Comparison of ENCODE assay signal across 18 cellular contexts in genomic region chr13:109760951-109761350, GRCh38. TPM values are rescaled to one million over a fixed set of nuclear protein-coding genes. Genes with fewer than 3 reads are reported as not detected.
DNase-seq lines count a peak whose midpoint lies in the region; ATAC-seq and TF ChIP-seq lines count a peak whose summit lies in the region.
"Had no signal": no experiment of that assay in that cellular context is flagged by ENCODE, and none has a peak within 500 bp of the region (broad histone marks: within the 10 kb centered on the region; RNA-seq: fewer than 3 reads in every experiment).

No MANE protein-coding gene starts in this region.

- H3K9me2 ChIP-seq in MM.1S (replicated peaks; ENCODE audit: insufficient read depth, low read length) (no peaks in the 10 kb centered on the region), PC-9 (ENCODE audit: insufficient read depth) (no peaks in the 10 kb centered on the region)

- H3K4me1 ChIP-seq in BLaER1 treated with 17β-estradiol and CSF1 and Interleukin-3, amounts not matched to agents 10 nM and 100 nM: peaks cover 22 to 87% (median 72%) of the 10 kb centered on the region in 10 experiments
- H3K4me1 ChIP-seq in esophagus muscularis mucosa: peaks cover 50 to 83% (median 74%) of the 10 kb centered on the region in 4 donors
- H3K4me1 ChIP-seq in psoas muscle: peaks cover 22% of the 10 kb centered on the region
- no peaks in the 10 kb centered on the region for H3K4me1 ChIP-seq in MM.1S (ENCODE audit: low read length)
- H3K4me1 ChIP-seq in PC-9 (replicated peaks; ENCODE audit: insufficient read depth): peaks cover 26% of the 10 kb centered on the region

- intact Hi-C loops in esophagus muscularis mucosa (cut with DNase I) (no loop called here), psoas muscle (cut with DNase I) (no loop called here), PC-9 (cut with micrococcal nuclease; ENCODE audit: unreplicated experiment) (no loop called here)

- peak overlapping the region; percentile 9 for H3K27ac Mint-ChIP-seq in T-helper 17 cell

- DNase-seq in T-helper 17 cell (no peak), esophagus muscularis mucosa (ENCODE audit: extremely low spot score) (peak; percentile 81), psoas muscle (no peak), NK-92 (lab: John Stamatoyannopoulos, UW; ENCODE audit: unreplicated experiment) (no peak), MM.1S (no peak), PC-9 (no peak)
- DNase-seq: CD4-positive, alpha-beta memory T cell; COR-L47; DMS53; NCI-H1694; NCI-H2029 treated with DMSO at 0.1 percent for 48 hours; NCI-H446 treated with DMSO at 0.1 percent for 48 hours; NCI-H82; SJCRH30 had no signal

- H3K27me3 ChIP-seq in BLaER1 treated with 17β-estradiol and CSF1 and Interleukin-3, amounts not matched to agents 10 nM and 100 nM: no peaks in the 10 kb centered on the region
- H3K27me3 ChIP-seq in esophagus muscularis mucosa (no peaks in the 10 kb centered on the region), psoas muscle (ENCODE audit: insufficient read depth in 3 of 3, low read length in 2 of 3) (no peaks in the 10 kb centered on the region), MM.1S (replicated peaks; ENCODE audit: insufficient read depth, low read length) (no peaks in the 10 kb centered on the region), PC-9 (ENCODE audit: insufficient read depth, low read depth) (no peaks in the 10 kb centered on the region)
- H3K27me3 ChIP-seq: SJCRH30 had no signal

- H3K79me2 ChIP-seq in MM.1S (ENCODE audit: low read length) (peaks cover 71% of the 10 kb centered on the region), PC-9 (ENCODE audit: low read depth) (peaks cover 100% of the 10 kb centered on the region)

- H3K4me3 Mint-ChIP-seq in T-helper 17 cell: no peak overlapping the region

- H3F3A ChIP-seq in MM.1S (ENCODE audit: insufficient read depth, low read length) (no peaks in the 10 kb centered on the region), PC-9 (ENCODE audit: insufficient read depth, low read depth) (peaks cover 84% of the 10 kb centered on the region)

- no peak for TF ChIP-seq CTCF in esophagus muscularis mucosa (IDR thresholded peaks at IDR 0.05)
- TF ChIP-seq CTCF in psoas muscle (IDR thresholded peaks at IDR 0.05): no peak
- TF ChIP-seq CTCF in MM.1S (IDR thresholded peaks at IDR 0.05; ENCODE audit: low read length): no peak
- no peak for TF ChIP-seq CTCF in PC-9 (conservative IDR thresholded peaks at IDR 0.05)

- no peak for TF ChIP-seq POLR2A in esophagus muscularis mucosa (IDR thresholded peaks at IDR 0.05; ENCODE audit: low read depth)

- CTCF ChIA-PET in PC-9 (lab: Charles Lee): no interaction called here

- WGBS in esophagus muscularis mucosa: 79% methylated on average over 6 of the region's 8 CpGs
- 76 to 87% (median 77%) methylated on average over 8 of the region's 8 CpGs for WGBS in psoas muscle, 3 donors

- H3K36me3 ChIP-seq in BLaER1 treated with 17β-estradiol and CSF1 and Interleukin-3, amounts not matched to agents 10 nM and 100 nM: peaks cover 25 to 89% (median 53%) of the 10 kb centered on the region in 11 experiments
- H3K36me3 ChIP-seq in esophagus muscularis mucosa: peaks cover 3 to 8% (median 7%) of the 10 kb centered on the region in 4 donors
- peaks cover 0 to 1% of the 10 kb centered on the region in 2 donors for H3K36me3 ChIP-seq in psoas muscle (ENCODE audit: insufficient read depth in 1 of 2, low read depth in 1 of 2)
- no peaks in the 10 kb centered on the region for H3K36me3 ChIP-seq in MM.1S (replicated peaks; ENCODE audit: insufficient read depth, low read length)
- H3K36me3 ChIP-seq in PC-9 (ENCODE audit: low read depth): peaks cover 75% of the 10 kb centered on the region
- H3K36me3 ChIP-seq: SJCRH30 had no signal

- H3K9me3 ChIP-seq in BLaER1 treated with 17β-estradiol and CSF1 and Interleukin-3, amounts not matched to agents 10 nM and 100 nM (replicated peaks in 1 of 11): no peaks in the 10 kb centered on the region
- H3K9me3 ChIP-seq in T-helper 17 cell (ENCODE audit: control insufficient read depth, low read length, poor library complexity, severe bottlenecking) (no peaks in the 10 kb centered on the region), esophagus muscularis mucosa (no peaks in the 10 kb centered on the region), psoas muscle (no peaks in the 10 kb centered on the region), MM.1S (replicated peaks; ENCODE audit: insufficient read depth, low read length) (no peaks in the 10 kb centered on the region), PC-9 (ENCODE audit: insufficient read depth, low read depth) (no peaks in the 10 kb centered on the region)
- H3K9me3 ChIP-seq: SJCRH30 had no signal

- POLR2A ChIA-PET in PC-9 (lab: Charles Lee; ENCODE audit: unreplicated experiment): no interaction called here

- TF ChIP-seq EP300 in esophagus muscularis mucosa (IDR thresholded peaks at IDR 0.05): no peak

- peak overlapping the region in 6 of 11 experiments; percentile 5 to 77 (median 67); a peak in 6 of 22 replicates for H3K4me2 ChIP-seq in BLaER1 treated with 17β-estradiol and CSF1 and Interleukin-3, amounts not matched to agents 10 nM and 100 nM
- H3K4me2 ChIP-seq in MM.1S (ENCODE audit: low read depth, low read length): no peak overlapping the region
- H3K4me2 ChIP-seq in PC-9: no peak overlapping the region

- no TSS peak for BruUV-seq in PC-9 (replicated peaks; lab: Mats Ljungman, UMichigan)

- no peak overlapping the region; a peak in 1 of 22 replicates for H3K27ac ChIP-seq in BLaER1 treated with 17β-estradiol and CSF1 and Interleukin-3, amounts not matched to agents 10 nM and 100 nM
- H3K27ac ChIP-seq in esophagus muscularis mucosa (replicated peaks in 1 of 4): no peak overlapping the region
- H3K27ac ChIP-seq in psoas muscle: peak overlapping the region; percentile 38
- no peak overlapping the region for H3K27ac ChIP-seq in MM.1S (ENCODE audit: low read length)
- H3K27ac ChIP-seq in PC-9: no peak overlapping the region
- H3K27ac ChIP-seq: SJCRH30 had no signal

- ATAC-seq in T-helper 17 cell (no peak), psoas muscle (no peak), HG03460 (IDR thresholded peaks at IDR 0.05; ENCODE audit: unreplicated experiment) (no peak)
- ATAC-seq: K562, Right ventricle myocardium inferior had no signal

- H3K9ac ChIP-seq in BLaER1 treated with 17β-estradiol and CSF1 and Interleukin-3, amounts not matched to agents 10 nM and 100 nM: no peak overlapping the region
- no peak overlapping the region for H3K9ac ChIP-seq in MM.1S (ENCODE audit: low read length)

- no peak overlapping the region for H3K4me3 ChIP-seq in BLaER1 treated with 17β-estradiol and CSF1 and Interleukin-3, amounts not matched to agents 10 nM and 100 nM
- no peak overlapping the region for H3K4me3 ChIP-seq in esophagus muscularis mucosa
- no peak overlapping the region for H3K4me3 ChIP-seq in psoas muscle
- no peak overlapping the region for H3K4me3 ChIP-seq in MM.1S (ENCODE audit: low read length)
- H3K4me3 ChIP-seq in PC-9: no peak overlapping the region
- H3K4me3 ChIP-seq: K562, SJCRH30 had no signal

- peaks cover 30% of the 10 kb centered on the region for H3K4me1 Mint-ChIP-seq in T-helper 17 cell

- H4K20me1 ChIP-seq in BLaER1 treated with 17β-estradiol and CSF1 and Interleukin-3, amounts not matched to agents 10 nM and 100 nM: peaks cover 27 to 96% (median 94%) of the 10 kb centered on the region in 11 experiments; a peak in 21 of 22 replicates
- H4K20me1 ChIP-seq in MM.1S (ENCODE audit: insufficient read depth, low read length): no peaks in the 10 kb centered on the region
- H4K20me1 ChIP-seq in PC-9 (ENCODE audit: insufficient read depth): peaks cover 89% of the 10 kb centered on the region

- no peak overlapping the region for H2AFZ ChIP-seq in MM.1S (ENCODE audit: low read length)
- no peak overlapping the region for H2AFZ ChIP-seq in PC-9

- no peaks in the 10 kb centered on the region for H3K36me3 Mint-ChIP-seq in T-helper 17 cell (ENCODE audit: low read depth)

- H3K27me3 Mint-ChIP-seq in T-helper 17 cell: no peaks in the 10 kb centered on the region
- H3K27me3 Mint-ChIP-seq: CD4-positive, alpha-beta memory T cell had no signal

RNA-seq across cellular contexts. Expression of gene IRS2, which starts 25.4 kb away (rescaled TPM):
- 100 to 1,000 TPM in 1 of 2 donors, 10 to 100 TPM in 1; 90.1 to 101 TPM for total RNA-seq in T-helper 17 cell
- 10 to 100 TPM; 46.4 to 95.3 (median 63.7) TPM for total RNA-seq in esophagus muscularis mucosa
- total RNA-seq in psoas muscle: 10 to 100 TPM in 3 of 4 donors, 1 to 10 TPM in 1; 9.3 to 40.8 (median 27.1) TPM
- polyA plus RNA-seq in psoas muscle: 10 to 100 TPM; 13.0 to 31.7 (median 15.5) TPM
- total RNA-seq in PC-9 (2021): 31.3 and 39.2 TPM in 2 replicates

Comparison
In these comparisons a context has a peak if more than half of its experiments do, and no peak if none do; other contexts are left out.
1. H3K4me2 ChIP-seq: peak in BLaER1 treated with 17β-estradiol and CSF1 and Interleukin-3, amounts not matched to agents 10 nM and 100 nM (6 of 11); none in MM.1S (single experiment) and PC-9 (single experiment).